In the genomic region with DNA sequence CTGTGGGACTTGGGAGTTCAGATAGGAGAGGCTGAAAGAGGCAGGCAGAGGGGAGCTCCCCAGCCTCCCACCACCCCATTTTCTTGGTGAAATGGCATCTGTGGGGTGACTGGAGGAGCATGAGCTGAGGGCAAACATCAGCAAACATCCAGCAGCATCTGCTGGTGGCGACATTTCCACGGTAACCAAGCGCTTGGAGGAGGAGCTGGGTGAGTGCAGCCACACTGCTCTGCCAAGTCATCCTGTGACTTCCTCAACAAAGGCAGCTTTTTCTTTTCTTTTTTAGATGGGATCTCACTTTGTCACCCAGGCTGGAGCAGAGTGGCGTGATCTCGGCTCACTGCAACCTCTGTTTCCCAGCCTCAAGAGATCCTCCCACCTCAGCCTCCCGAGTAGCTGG, we compare ENCODE assay signal across 12 cellular contexts. TPM values are rescaled to one million over a fixed set of nuclear protein-coding genes. Genes with fewer than 3 reads are reported as not detected.
DNase-seq lines count a peak whose midpoint lies in the region; ATAC-seq, FAIRE-seq and TF ChIP-seq lines count a peak whose summit lies in the region.
"Had no signal": no experiment of that assay in that cellular context is flagged by ENCODE, and none has a peak within 500 bp of the region (broad histone marks: within the 10 kb centered on the region; RNA-seq: fewer than 3 reads in every experiment).

No MANE protein-coding gene starts in this region.

- no peak for TF ChIP-seq CTCF in pancreas (IDR thresholded peaks at IDR 0.05)

- peak overlapping the region; percentile 82 for H3K27ac Mint-ChIP-seq in activated CD4-positive, alpha-beta T cell treated with anti-CD3 and anti-CD28 coated beads for 36 hours
- H3K27ac Mint-ChIP-seq: B cell had no signal

- peak; percentile 74 for DNase-seq in activated CD4-positive, alpha-beta T cell treated with anti-CD3 and anti-CD28 coated beads for 36 hours
- DNase-seq in activated CD4-positive, alpha-beta T cell treated with anti-CD3 and anti-CD28 coated beads for 4 hours: no peak
- DNase-seq in RPMI8226 (peak; percentile 26), dermis blood vessel endothelial cell (peak; percentile 25), pancreas (peak in 1 of 6 donors; percentile 21), germinal center (ENCODE audit: low spot score) (no peak), NCI-H2171 treated with DMSO at 0.1 percent for 48 hours (lab: John Stamatoyannopoulos, UW) (no peak)

- no peak overlapping the region for H3K27ac ChIP-seq in pancreas
- H3K27ac ChIP-seq: adrenal gland had no signal

- whole genome bisulfite sequencing in pancreas, 2 donors: 86 to 90% methylated on average over 6 of the region's 6 CpGs

- H3K4me3 Mint-ChIP-seq in activated CD4-positive, alpha-beta T cell treated with anti-CD3 and anti-CD28 coated beads for 36 hours: no peak overlapping the region
- H3K4me3 Mint-ChIP-seq: B cell had no signal

- POLR2A ChIA-PET in activated CD4-positive, alpha-beta T cell treated with anti-CD3 and anti-CD28 coated beads for 36 hours (lab: Charles Lee): interaction anchor here (0.6 to 1.1 kb wide), 3 partner anchors 10 to 51 kb away, joined by 3 to 4 read pairs (median 3); a partner anchor contains a TSS

- no peak overlapping the region for H3K4me3 ChIP-seq in pancreas
- H3K4me3 ChIP-seq: adrenal gland had no signal

- peaks cover 0 to 23% (median 11%) of the 10 kb centered on the region in 3 donors for H3K4me1 ChIP-seq in pancreas

- H3K36me3 Mint-ChIP-seq in activated CD4-positive, alpha-beta T cell treated with anti-CD3 and anti-CD28 coated beads for 36 hours (ENCODE audit: low read depth): peaks cover 56% of the 10 kb centered on the region

- H3K27me3 Mint-ChIP-seq in activated CD4-positive, alpha-beta T cell treated with anti-CD3 and anti-CD28 coated beads for 36 hours: no peaks in the 10 kb centered on the region
- H3K27me3 Mint-ChIP-seq: B cell had no signal

- H3K9me3 Mint-ChIP-seq in activated CD4-positive, alpha-beta T cell treated with anti-CD3 and anti-CD28 coated beads for 36 hours (ENCODE audit: low read depth): no peaks in the 10 kb centered on the region

- H3K4me1 Mint-ChIP-seq in activated CD4-positive, alpha-beta T cell treated with anti-CD3 and anti-CD28 coated beads for 36 hours: peaks cover 73% of the 10 kb centered on the region

- intact Hi-C loops in activated CD4-positive, alpha-beta T cell treated with anti-CD3 and anti-CD28 coated beads for 36 hours (cut with DNase I, micrococcal nuclease): no loop called here
- intact Hi-C loops in pancreas (cut with DNase I): no loop called here

- H3K36me3 ChIP-seq in pancreas: no peaks in the 10 kb centered on the region
- H3K36me3 ChIP-seq: adrenal gland had no signal

- no peak for FAIRE-seq in pancreas (lab: Jason Lieb, UNC)
- FAIRE-seq: GM19239 had no signal

- H3K9me3 ChIP-seq in pancreas: no peaks in the 10 kb centered on the region
- H3K9me3 ChIP-seq: adrenal gland had no signal

- peak; percentile 88 for ATAC-seq in activated CD4-positive, alpha-beta T cell treated with anti-CD3 and anti-CD28 coated beads for 36 hours
- peak in 3 of 4 donors; percentile 38 to 61 (median 48) for ATAC-seq in pancreas
- no peak for ATAC-seq in HG03280 (IDR thresholded peaks at IDR 0.05; ENCODE audit: unreplicated experiment)
- ATAC-seq: Panc1 had no signal

- CTCF ChIA-PET in activated CD4-positive, alpha-beta T cell treated with anti-CD3 and anti-CD28 coated beads for 36 hours (lab: Charles Lee): interaction anchor here (0.7 to 1.9 kb wide), 6 partner anchors 27 to 176 kb away, joined by 3 to 5 read pairs (median 3); no protein-coding TSS in a partner anchor

- no peaks in the 10 kb centered on the region for H3K27me3 ChIP-seq in pancreas
- H3K27me3 ChIP-seq: adrenal gland had no signal

RNA-seq across cellular contexts. Expression of a gene that starts 5.6 kb away (rescaled TPM):
- 100 to 1,000 TPM; 150 to 194 TPM for total RNA-seq in activated CD4-positive, alpha-beta T cell treated with anti-CD3 and anti-CD28 coated beads for 36 hours
- total RNA-seq in dermis blood vessel endothelial cell: 56.0 and 74.9 TPM in 2 replicates
- total RNA-seq in pancreas: 10 to 100 TPM; 40.5 to 60.8 (median 46.0) TPM
- polyA plus RNA-seq in pancreas: 10 to 100 TPM; 50.9 to 64.6 TPM

RNA-seq across cellular contexts. Expression of a gene that starts 18.3 kb away (rescaled TPM):
- total RNA-seq in activated CD4-positive, alpha-beta T cell treated with anti-CD3 and anti-CD28 coated beads for 36 hours: 10 to 100 TPM; 14.4 to 16.9 TPM
- total RNA-seq in dermis blood vessel endothelial cell (5.2 and 10.9 TPM in 2 replicates), pancreas (10 to 100 TPM in 5 of 6 donors, 1 to 10 TPM in 1; 9.2 to 14.6 (median 12.7) TPM)
- 10 to 100 TPM; 42.9 to 43.6 TPM for polyA plus RNA-seq in pancreas

RNA-seq across cellular contexts. Expression of a gene that starts 31.3 kb away (rescaled TPM):
- 10 to 100 TPM; 23.4 to 28.5 TPM for total RNA-seq in activated CD4-positive, alpha-beta T cell treated with anti-CD3 and anti-CD28 coated beads for 36 hours
- total RNA-seq in dermis blood vessel endothelial cell: 54.4 and 65.5 TPM in 2 replicates
- 10 to 100 TPM; 19.6 to 24.3 (median 21.7) TPM for total RNA-seq in pancreas
- polyA plus RNA-seq in pancreas: 10 to 100 TPM; 34.1 to 36.1 TPM

RNA-seq across cellular contexts. Expression of a gene that starts 51.5 kb away (rescaled TPM):
- total RNA-seq in activated CD4-positive, alpha-beta T cell treated with anti-CD3 and anti-CD28 coated beads for 36 hours: 10 to 100 TPM; 32.2 to 39.1 TPM
- total RNA-seq in dermis blood vessel endothelial cell: 17.2 and 40.3 TPM in 2 replicates
- 10 to 100 TPM; 10.5 to 15.3 (median 11.2) TPM for total RNA-seq in pancreas
- polyA plus RNA-seq in pancreas: 10 to 100 TPM; 14.3 to 19.5 TPM

Comparison
In these comparisons a context has a peak if more than half of its experiments do, and no peak if none do; other contexts are left out.
1. DNase-seq: peak in activated CD4-positive, alpha-beta T cell treated with anti-CD3 and anti-CD28 coated beads for 36 hours (single experiment), RPMI8226 (single experiment) and dermis blood vessel endothelial cell (single experiment); none in activated CD4-positive, alpha-beta T cell treated with anti-CD3 and anti-CD28 coated beads for 4 hours (0 of 2), germinal center (single experiment) and NCI-H2171 treated with DMSO at 0.1 percent for 48 hours (single experiment).